17 cellular contexts compared by ENCODE assay signal in the genomic region with DNA sequence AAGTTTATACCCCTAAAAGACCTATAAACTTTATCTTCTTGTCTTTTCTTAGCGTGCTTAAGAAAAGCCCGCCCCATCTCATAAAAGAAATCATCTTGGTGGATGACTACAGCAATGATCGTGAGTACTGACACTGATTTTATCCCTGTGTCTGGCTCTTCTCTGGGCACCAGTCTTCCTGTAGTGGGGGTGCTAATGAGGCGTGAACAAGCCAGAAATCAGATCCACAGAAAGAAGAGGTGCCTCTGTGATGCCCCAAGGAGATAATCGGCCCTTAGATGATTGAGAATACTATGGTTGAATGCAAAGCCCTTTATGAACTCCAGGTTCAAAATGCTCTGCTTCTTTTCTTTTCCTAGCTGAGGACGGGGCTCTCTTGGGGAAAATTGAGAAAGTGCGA.
DNase-seq lines count a peak whose midpoint lies in the region; ATAC-seq and TF ChIP-seq lines count a peak whose summit lies in the region.
"Had no signal": no experiment of that assay in that cellular context is flagged by ENCODE, and none has a peak within 500 bp of the region (broad histone marks: within the 10 kb centered on the region; RNA-seq: fewer than 3 reads in every experiment).

No MANE protein-coding gene starts in this region.

- H3K4me1 ChIP-seq in A673 (ENCODE audit: insufficient read depth, low read length, poor library complexity, severe bottlenecking) (peaks cover 53% of the 10 kb centered on the region), parathyroid adenoma (peaks cover 2% of the 10 kb centered on the region)

- intact Hi-C loops in A673 (cut with micrococcal nuclease; ENCODE audit: unreplicated experiment) = loop anchor here (10.0 kb wide), 1 partner anchor 172 kb away; a partner anchor contains a TSS

- no peaks in the 10 kb centered on the region for H3K9me3 Mint-ChIP-seq in activated T-cell treated with anti-CD3 and anti-CD28 coated beads, Interleukin-2, amount 50 U/mL, for 72 hours
- H3K9me3 Mint-ChIP-seq: HFFc6 had no signal

- H3K27ac Mint-ChIP-seq in activated T-cell treated with anti-CD3 and anti-CD28 coated beads, Interleukin-2, amount 50 U/mL, for 72 hours = no peak overlapping the region
- H3K27ac Mint-ChIP-seq: CD4-positive, CD25-positive, alpha-beta regulatory T cell; HFFc6 had no signal

- no peak overlapping the region for H2AFZ ChIP-seq in parathyroid adenoma

- TF ChIP-seq CTCF in A673 (conservative IDR thresholded peaks at IDR 0.05; ENCODE audit: low read depth, low read length) (no peak), fibroblast of villous mesenchyme (IDR thresholded peaks at IDR 0.05; ENCODE audit: insufficient read depth, low read depth, low read length) (no peak), parathyroid adenoma (IDR thresholded peaks at IDR 0.05) (no peak), coronary artery (IDR thresholded peaks at IDR 0.05) (no peak)

- POLR2A ChIA-PET in A673 (lab: Charles Lee; ENCODE audit: low non-redundant PET) = no interaction called here

- DNase-seq in A673 (ENCODE audit: low spot score) (peak; percentile 76), NCI-H69 (lab: John Stamatoyannopoulos, UW) (peak; percentile 7), fibroblast of villous mesenchyme (ENCODE audit: low read depth) (peak; percentile 20), midbrain (lab: John Stamatoyannopoulos, UW) (no peak), coronary artery (ENCODE audit: low spot score) (no peak)
- no peak for DNase-seq in activated T-cell treated with anti-CD3 and anti-CD28 coated beads, Interleukin-2, amount 50 U/mL, for 72 hours
- DNase-seq: ACHN; Calu3; CD4-positive, CD25-positive, alpha-beta regulatory T cell; DMS 273 treated with DMSO at 0.1 percent for 48 hours; HCEC 1CT; HFFc6 had no signal

- BruUV-seq in A673 (replicated peaks; lab: Mats Ljungman, UMichigan) = no TSS peak

- ATAC-seq in activated T-cell treated with anti-CD3 and anti-CD28 coated beads, Interleukin-2, amount 50 U/mL, for 72 hours (replicated peaks in 1 of 2) = no peak
- no peak for ATAC-seq in GM19035 (IDR thresholded peaks at IDR 0.05; ENCODE audit: unreplicated experiment)

- H3K4me2 ChIP-seq in parathyroid adenoma (ENCODE audit: low read length) = peak overlapping the region; percentile 36
- H3K4me2 ChIP-seq: BLaER1 treated with 17β-estradiol and CSF1 and Interleukin-3, amounts not matched to agents 10 nM and 100 nM had no signal

- H3K4me3 ChIP-seq in A673 (ENCODE audit: low read depth, low read length, poor library complexity, severe bottlenecking) (peak overlapping the region; percentile 9), fibroblast of villous mesenchyme (ENCODE audit: low read depth, low read length) (no peak overlapping the region), parathyroid adenoma (ENCODE audit: low read depth, low read length) (no peak overlapping the region), coronary artery (no peak overlapping the region)
- H3K4me3 ChIP-seq: BLaER1 treated with 17β-estradiol and CSF1 and Interleukin-3, amounts not matched to agents 10 nM and 100 nM had no signal

- H3K27me3 ChIP-seq in A673 (replicated peaks; ENCODE audit: insufficient read depth, low read depth, low read length, poor library complexity) (no peaks in the 10 kb centered on the region), parathyroid adenoma (ENCODE audit: control insufficient read depth, insufficient read depth, low read length) (no peaks in the 10 kb centered on the region)
- H3K27me3 ChIP-seq: BLaER1 treated with 17β-estradiol and CSF1 and Interleukin-3, amounts not matched to agents 10 nM and 100 nM had no signal

- peaks cover 5 to 28% of the 10 kb centered on the region in 2 donors for H3K36me3 Mint-ChIP-seq in activated T-cell treated with anti-CD3 and anti-CD28 coated beads, Interleukin-2, amount 50 U/mL, for 72 hours (ENCODE audit: insufficient read depth in 2 of 2)

- H3K36me3 ChIP-seq in A673 (ENCODE audit: insufficient read depth, low read length, poor library complexity, severe bottlenecking) (peaks cover 5% of the 10 kb centered on the region), parathyroid adenoma (ENCODE audit: control insufficient read depth, insufficient read depth, low read length) (no peaks in the 10 kb centered on the region)

- H3K9me3 ChIP-seq in A673 (ENCODE audit: low read depth, low read length, poor library complexity, severe bottlenecking) = peaks cover 7% of the 10 kb centered on the region
- H3K9me3 ChIP-seq in parathyroid adenoma (ENCODE audit: control insufficient read depth, low read length) = no peaks in the 10 kb centered on the region

- H3K27me3 Mint-ChIP-seq in activated T-cell treated with anti-CD3 and anti-CD28 coated beads, Interleukin-2, amount 50 U/mL, for 72 hours (ENCODE audit: low read depth) = no peaks in the 10 kb centered on the region
- H3K27me3 Mint-ChIP-seq: CD4-positive, CD25-positive, alpha-beta regulatory T cell had no signal

- peak overlapping the region; percentile 68 for H3K27ac ChIP-seq in A673 (ENCODE audit: low read depth, low read length, poor library complexity, severe bottlenecking)
- no peak overlapping the region for H3K27ac ChIP-seq in parathyroid adenoma
- no peak overlapping the region for H3K27ac ChIP-seq in coronary artery
- H3K27ac ChIP-seq: 22Rv1; BLaER1 treated with 17β-estradiol and CSF1 and Interleukin-3, amounts not matched to agents 10 nM and 100 nM; HL-60 had no signal

- no peak overlapping the region for H3K9ac ChIP-seq in parathyroid adenoma
- H3K9ac ChIP-seq: BLaER1 treated with 17β-estradiol and CSF1 and Interleukin-3, amounts not matched to agents 10 nM and 100 nM had no signal

- no peaks in the 10 kb centered on the region for H3K79me2 ChIP-seq in parathyroid adenoma

- H3K4me1 Mint-ChIP-seq in activated T-cell treated with anti-CD3 and anti-CD28 coated beads, Interleukin-2, amount 50 U/mL, for 72 hours (ENCODE audit: low read depth) = peaks cover 28% of the 10 kb centered on the region

- CTCF ChIA-PET in A673 (lab: Charles Lee) = no interaction called here

- no peak overlapping the region for H3K4me3 Mint-ChIP-seq in activated T-cell treated with anti-CD3 and anti-CD28 coated beads, Interleukin-2, amount 50 U/mL, for 72 hours
- H3K4me3 Mint-ChIP-seq: CD4-positive, CD25-positive, alpha-beta regulatory T cell; HFFc6 had no signal

Comparison
In these comparisons a context has a peak if more than half of its experiments do, and no peak if none do; other contexts are left out.
1. DNase-seq: peak in A673 (single experiment), NCI-H69 (single experiment) and fibroblast of villous mesenchyme (single experiment); none in midbrain (single experiment), activated T-cell treated with anti-CD3 and anti-CD28 coated beads, Interleukin-2, amount 50 U/mL, for 72 hours (0 of 2) and coronary artery (single experiment).